In genomic region chr7:69599879-69600764, GRCh38 we compare ENCODE assay signal across 8 cellular contexts. TPM values are rescaled to one million over a fixed set of nuclear protein-coding genes. Genes with fewer than 3 reads are reported as not detected.
DNase-seq lines count a peak whose midpoint lies in the region; ATAC-seq and TF ChIP-seq lines count a peak whose summit lies in the region.

No MANE protein-coding gene starts in this region.

- peaks cover 0 to 6% (median 0%) of the 10 kb centered on the region in 4 donors for H3K4me1 ChIP-seq in right lobe of liver

- H3K27ac Mint-ChIP-seq in activated naive CD4-positive, alpha-beta T cell treated with anti-CD3 and anti-CD28 coated beads, Interleukin-2, amount 10 ng/mL, durations not matched to agents 7 days and 5 days, result no peak overlapping the region
- no peak overlapping the region for H3K27ac Mint-ChIP-seq in activated T-helper 17 cell treated with anti-CD3 and anti-CD28 coated beads, Interleukin-2, amount 50 U/mL, for 72 hours
- H3K27ac Mint-ChIP-seq in type B pancreatic cell, result peak overlapping the region; percentile 88

- H3K9me3 Mint-ChIP-seq in activated naive CD4-positive, alpha-beta T cell treated with anti-CD3 and anti-CD28 coated beads, Interleukin-2, amount 10 ng/mL, durations not matched to agents 7 days and 5 days, result no peaks in the 10 kb centered on the region
- no peaks in the 10 kb centered on the region for H3K9me3 Mint-ChIP-seq in activated T-helper 17 cell treated with anti-CD3 and anti-CD28 coated beads, Interleukin-2, amount 50 U/mL, for 72 hours
- no peaks in the 10 kb centered on the region for H3K9me3 Mint-ChIP-seq in type B pancreatic cell

- TF ChIP-seq POLR2A in right lobe of liver (IDR thresholded peaks at IDR 0.05), result no peak

- TF ChIP-seq CTCF in right lobe of liver (IDR thresholded peaks at IDR 0.05) (no peak), type B pancreatic cell (conservative IDR thresholded peaks at IDR 0.05) (no peak)

- intact Hi-C loops in right lobe of liver (cut with DNase I), result no loop called here

- CTCF ChIA-PET in activated naive CD4-positive, alpha-beta T cell treated with anti-CD3 and anti-CD28 coated beads, Interleukin-2, amount 10 ng/mL, durations not matched to agents 7 days and 5 days (lab: Charles Lee), result no interaction called here

- no peaks in the 10 kb centered on the region for H3K36me3 ChIP-seq in right lobe of liver

- 4% methylated on average over 25 of the region's 29 CpGs for WGBS in right lobe of liver (ENCODE audit: insufficient coverage, low coverage, low lambda C conversion rate, missing lambda C conversion rate)

- no peaks in the 10 kb centered on the region for H3K9me3 ChIP-seq in right lobe of liver

- H3K27me3 Mint-ChIP-seq in activated naive CD4-positive, alpha-beta T cell treated with anti-CD3 and anti-CD28 coated beads, Interleukin-2, amount 10 ng/mL, durations not matched to agents 7 days and 5 days, result no peaks in the 10 kb centered on the region
- H3K27me3 Mint-ChIP-seq in activated T-helper 17 cell treated with anti-CD3 and anti-CD28 coated beads, Interleukin-2, amount 50 U/mL, for 72 hours, result peaks cover 19% of the 10 kb centered on the region
- H3K27me3 Mint-ChIP-seq in type B pancreatic cell, result peaks cover 9% of the 10 kb centered on the region

- H3K4me3 ChIP-seq in right lobe of liver, result peak overlapping the region; percentile 64 to 71 (median 66)

- peaks cover 15% of the 10 kb centered on the region for H3K4me1 Mint-ChIP-seq in activated naive CD4-positive, alpha-beta T cell treated with anti-CD3 and anti-CD28 coated beads, Interleukin-2, amount 10 ng/mL, durations not matched to agents 7 days and 5 days
- H3K4me1 Mint-ChIP-seq in activated T-helper 17 cell treated with anti-CD3 and anti-CD28 coated beads, Interleukin-2, amount 50 U/mL, for 72 hours, result no peaks in the 10 kb centered on the region
- peaks cover 6% of the 10 kb centered on the region for H3K4me1 Mint-ChIP-seq in type B pancreatic cell (ENCODE audit: unreplicated experiment)

- DNase-seq in activated naive CD4-positive, alpha-beta T cell treated with anti-CD3 and anti-CD28 coated beads, Interleukin-2, amount 10 ng/mL, durations not matched to agents 7 days and 5 days, result no peak
- DNase-seq in activated naive CD4-positive, alpha-beta T cell treated with Interleukin-2 at 50 U/mL for 16 hours, result no peak
- no peak for DNase-seq in right lobe of liver
- no peak for DNase-seq in type B pancreatic cell (ENCODE audit: extremely low spot score, unreplicated experiment)
- DNase-seq in NCI-H774 (lab: John Stamatoyannopoulos, UW), result no peak

- ATAC-seq in activated T-helper 17 cell treated with anti-CD3 and anti-CD28 coated beads, Interleukin-2, amount 50 U/mL, for 72 hours (replicated peaks), result no peak
- ATAC-seq in right lobe of liver (no peak), GM19328 (IDR thresholded peaks at IDR 0.05; ENCODE audit: unreplicated experiment) (no peak), HG02571 (IDR thresholded peaks at IDR 0.05; ENCODE audit: unreplicated experiment) (no peak)

- H3K4me3 Mint-ChIP-seq in activated naive CD4-positive, alpha-beta T cell treated with anti-CD3 and anti-CD28 coated beads, Interleukin-2, amount 10 ng/mL, durations not matched to agents 7 days and 5 days, result peak overlapping the region; percentile 30
- H3K4me3 Mint-ChIP-seq in activated T-helper 17 cell treated with anti-CD3 and anti-CD28 coated beads, Interleukin-2, amount 50 U/mL, for 72 hours, result peak overlapping the region; percentile 77
- no peak overlapping the region for H3K4me3 Mint-ChIP-seq in type B pancreatic cell

- H3K27me3 ChIP-seq in right lobe of liver, result no peaks in the 10 kb centered on the region

- H3K36me3 Mint-ChIP-seq in activated naive CD4-positive, alpha-beta T cell treated with anti-CD3 and anti-CD28 coated beads, Interleukin-2, amount 10 ng/mL, durations not matched to agents 7 days and 5 days, result no peaks in the 10 kb centered on the region
- no peaks in the 10 kb centered on the region for H3K36me3 Mint-ChIP-seq in activated T-helper 17 cell treated with anti-CD3 and anti-CD28 coated beads, Interleukin-2, amount 50 U/mL, for 72 hours (ENCODE audit: low read depth)
- H3K36me3 Mint-ChIP-seq in type B pancreatic cell, result no peaks in the 10 kb centered on the region

- H3K27ac ChIP-seq in right lobe of liver, result peak overlapping the region in 1 of 3 donors; percentile 22

RNA-seq across cellular contexts. Expression of gene AUTS2, which starts 1.8 kb away (rescaled TPM):
- total RNA-seq in activated T-helper 17 cell treated with anti-CD3 and anti-CD28 coated beads, Interleukin-2, amount 50 U/mL, for 72 hours, result 10 to 100 TPM; 20.1 to 39.9 TPM
- total RNA-seq in right lobe of liver, result 10 to 100 TPM; 10.4 to 32.0 (median 19.3) TPM
- total RNA-seq in type B pancreatic cell (ENCODE audit: low replicate concordance), result 53.8 and 94.1 TPM in 2 replicates
